In genomic region chr15:89802986-89803820, GRCh38 we compare ENCODE assay signal across 18 cellular contexts. TPM values are rescaled to one million over a fixed set of nuclear protein-coding genes. Genes with fewer than 3 reads are reported as not detected.
"Had no signal": no experiment of that assay in that cellular context is flagged by ENCODE, and none has a peak within 500 bp of the region (broad histone marks: within the 10 kb centered on the region; RNA-seq: fewer than 3 reads in every experiment).

No MANE protein-coding gene starts in this region.

- H3K27ac ChIP-seq: cardiac muscle cell, psoas muscle, vagina had no signal

- DNase-seq: activated CD4-positive, CD25-positive, alpha-beta regulatory T cell treated with anti-CD3 and anti-CD28 coated beads, Interleukin-2, amount 50 U/mL, for 72 hours; activated naive CD4-positive, alpha-beta T cell treated with anti-CD3 and anti-CD28 coated beads for 36 hours; hippocampal formation; left ventricle myocardium superior; mesendoderm; occipital lobe; stimulated activated CD4-positive, alpha-beta T cell treated with anti-CD3 and anti-CD28 coated beads, Interleukin-12 subunit alpha, Interleukin-12 subunit beta, amount 100 ng/mL, for 4 hours; stimulated activated CD4-positive, alpha-beta T cell treated with anti-CD3 and anti-CD28 coated beads, Interleukin-2, amount 100 ng/mL, for 24 hours had no signal

- H3K27me3 ChIP-seq: cardiac muscle cell, vagina had no signal

- H3K9me3 ChIP-seq: psoas muscle, vagina had no signal

- H3K4me3 ChIP-seq: cardiac muscle cell, psoas muscle, vagina had no signal

- H3K36me3 ChIP-seq: cardiac muscle cell had no signal

- FAIRE-seq: astrocyte, endometrium had no signal

- ATAC-seq: activated T-helper 17 cell treated with anti-CD3 and anti-CD28 coated beads, Interleukin-2, amount 50 U/mL, for 72 hours; left ventricle myocardium superior; natural killer cell treated with Interleukin-12 subunit alpha and Interleukin-12 subunit beta and Interleukin-15 and Interleukin-18, amount 100 ng/mL, for 72 hours; psoas muscle; sciatic nerve had no signal

- H3K4me1 ChIP-seq: psoas muscle, vagina had no signal

RNA-seq across cellular contexts. Expression of gene ANPEP, which starts 11.4 kb away (rescaled TPM):
- total RNA-seq: activated CD8-positive, alpha-beta memory T cell treated with anti-CD3 and anti-CD28 coated beads for 36 hours; activated naive CD4-positive, alpha-beta T cell treated with anti-CD3 and anti-CD28 coated beads for 36 hours had no signal

RNA-seq across cellular contexts. Expression of gene MESP2, which starts 27.1 kb away (rescaled TPM):
- total RNA-seq: activated CD8-positive, alpha-beta memory T cell treated with anti-CD3 and anti-CD28 coated beads for 36 hours; activated naive CD4-positive, alpha-beta T cell treated with anti-CD3 and anti-CD28 coated beads for 36 hours; astrocyte; natural killer cell treated with Interleukin-12 subunit alpha and Interleukin-12 subunit beta and Interleukin-15 and Interleukin-18, amount 100 ng/mL, for 72 hours; occipital lobe; T-helper 1 cell treated with Interleukin-12 subunit alpha and Interleukin-12 subunit beta and Interleukin-4 antibody, amounts not matched to agents 30 ng/mL and 1 ng/mL, for 36 hours; vagina had no signal

RNA-seq across cellular contexts. Expression of gene MESP1, which starts 52.2 kb away (rescaled TPM):
- total RNA-seq: astrocyte had no signal
